15 cellular contexts compared by ENCODE assay signal in genomic region chr6:169520104-169520503, GRCh38.
A peak's percentile ranks its signal among the peaks of the same experiment; 100 is the strongest.
DNase-seq lines count a peak whose midpoint lies in the region; ATAC-seq and TF ChIP-seq lines count a peak whose summit lies in the region.
"Had no signal": no experiment of that assay in that cellular context is flagged by ENCODE, and none has a peak within 500 bp of the region (broad histone marks: within the 10 kb centered on the region; RNA-seq: fewer than 3 reads in every experiment).

No MANE protein-coding gene starts in this region.

- no peak for TF ChIP-seq POLR2A in uterus (IDR thresholded peaks at IDR 0.05)

- H3K4me3 ChIP-seq in heart right ventricle: no peak overlapping the region
- H3K4me3 ChIP-seq in adipocyte (ENCODE audit: low read length): no peak overlapping the region
- H3K4me3 ChIP-seq in fibroblast of villous mesenchyme (ENCODE audit: low read depth, low read length): no peak overlapping the region
- no peak overlapping the region for H3K4me3 ChIP-seq in uterus
- H3K4me3 ChIP-seq: upper lobe of left lung had no signal

- peak in 1 of 8 donors; percentile 44 for ATAC-seq in heart right ventricle
- no peak for ATAC-seq in left ventricle myocardium superior
- ATAC-seq: left colon had no signal

- peak in 6 of 9 donors; percentile 23 to 59 (median 52) for TF ChIP-seq CTCF in heart right ventricle (IDR thresholded peaks at IDR 0.05)
- TF ChIP-seq CTCF in fibroblast of villous mesenchyme (IDR thresholded peaks at IDR 0.05; ENCODE audit: insufficient read depth, low read depth, low read length): peak; percentile 60
- peak; percentile 14 to 46 (median 36) for TF ChIP-seq CTCF in uterus (IDR thresholded peaks at IDR 0.05)

- H3K4me1 ChIP-seq in heart right ventricle: no peaks in the 10 kb centered on the region
- H3K4me1 ChIP-seq in adipocyte (ENCODE audit: control insufficient read depth, insufficient read depth, low read length): peaks cover 5% of the 10 kb centered on the region
- no peaks in the 10 kb centered on the region for H3K4me1 ChIP-seq in uterus
- H3K4me1 ChIP-seq: upper lobe of left lung had no signal

- DNase-seq in heart right ventricle (no peak), left ventricle myocardium superior (no peak), adipocyte (ENCODE audit: low read depth) (peak; percentile 80), fibroblast of villous mesenchyme (ENCODE audit: low read depth) (peak; percentile 57), uterus (no peak), head of caudate nucleus (no peak), activated gamma-delta T cell (lab: John Stamatoyannopoulos, UW) (no peak), HK-2 (ENCODE audit: unreplicated experiment) (no peak)
- DNase-seq: activated CD4-positive, alpha-beta T cell treated with anti-CD3 and anti-CD28 coated beads, Interleukin-2, amount 50 U/mL, for 1 hour; activated naive CD4-positive, alpha-beta T cell treated with anti-CD3 and anti-CD28 coated beads, Interleukin-2, amount 50 U/mL, for 16 hours; CD4-positive, alpha-beta T cell; left colon; NCI-H2171; posterior cingulate gyrus; upper lobe of left lung had no signal

- peaks cover 0 to 43% (median 4%) of the 10 kb centered on the region in 11 donors for H3K9me3 ChIP-seq in heart right ventricle
- peaks cover 26% of the 10 kb centered on the region for H3K9me3 ChIP-seq in adipocyte (ENCODE audit: control insufficient read depth, low read length)
- peaks cover 0 to 7% of the 10 kb centered on the region in 2 donors for H3K9me3 ChIP-seq in uterus

- H3K27ac ChIP-seq in heart right ventricle (no peak overlapping the region), uterus (no peak overlapping the region)
- H3K27ac ChIP-seq: upper lobe of left lung had no signal

- 80 to 88% methylated on average over 2 of the region's 2 CpGs for WGBS in heart right ventricle, 2 donors

- H3K36me3 ChIP-seq in heart right ventricle: no peaks in the 10 kb centered on the region
- H3K36me3 ChIP-seq in adipocyte (ENCODE audit: control insufficient read depth, insufficient read depth, low read length, severe bottlenecking): no peaks in the 10 kb centered on the region
- no peaks in the 10 kb centered on the region for H3K36me3 ChIP-seq in uterus
- H3K36me3 ChIP-seq: upper lobe of left lung had no signal

- intact Hi-C loops in heart right ventricle (cut with DNase I): loop anchor here in 8 of 10 donors (2.0 to 10.0 kb wide), 6 partner anchors 563 to 625 kb away; no protein-coding TSS in a partner anchor
- intact Hi-C loops in left ventricle myocardium superior (cut with micrococcal nuclease): loop anchor here (10.0 kb wide), 1 partner anchor 625 kb away; no protein-coding TSS in a partner anchor
- intact Hi-C loops in uterus (cut with DNase I; ENCODE audit: low total_unique reads): no loop called here
- intact Hi-C loops in head of caudate nucleus (cut with DNase I): no loop called here

- H3K9ac ChIP-seq in adipocyte (ENCODE audit: low read length): no peak overlapping the region

- H3K27me3 ChIP-seq in heart right ventricle (no peaks in the 10 kb centered on the region), adipocyte (replicated peaks; ENCODE audit: control insufficient read depth, insufficient read depth, low read length) (no peaks in the 10 kb centered on the region), uterus (no peaks in the 10 kb centered on the region)
- H3K27me3 ChIP-seq: upper lobe of left lung had no signal

Comparison
In these comparisons a context has a peak if more than half of its experiments do, and no peak if none do; other contexts are left out.
1. DNase-seq: peak in adipocyte (single experiment) and fibroblast of villous mesenchyme (single experiment); none in heart right ventricle (0 of 2), left ventricle myocardium superior (single experiment), uterus (0 of 2), head of caudate nucleus (0 of 42), activated gamma-delta T cell (single experiment) and HK-2 (single experiment).
2. intact Hi-C loops: an anchor here in heart right ventricle (2.0 to 10.0 kb wide) and left ventricle myocardium superior (10.0 kb wide); none called in uterus and head of caudate nucleus.
3. Peak in every context shown above with its lines, with median percentiles within 50 percentile points of each other: CTCF ChIP-seq.